ENCODE assay signal across 8 cellular contexts in the genomic region with DNA sequence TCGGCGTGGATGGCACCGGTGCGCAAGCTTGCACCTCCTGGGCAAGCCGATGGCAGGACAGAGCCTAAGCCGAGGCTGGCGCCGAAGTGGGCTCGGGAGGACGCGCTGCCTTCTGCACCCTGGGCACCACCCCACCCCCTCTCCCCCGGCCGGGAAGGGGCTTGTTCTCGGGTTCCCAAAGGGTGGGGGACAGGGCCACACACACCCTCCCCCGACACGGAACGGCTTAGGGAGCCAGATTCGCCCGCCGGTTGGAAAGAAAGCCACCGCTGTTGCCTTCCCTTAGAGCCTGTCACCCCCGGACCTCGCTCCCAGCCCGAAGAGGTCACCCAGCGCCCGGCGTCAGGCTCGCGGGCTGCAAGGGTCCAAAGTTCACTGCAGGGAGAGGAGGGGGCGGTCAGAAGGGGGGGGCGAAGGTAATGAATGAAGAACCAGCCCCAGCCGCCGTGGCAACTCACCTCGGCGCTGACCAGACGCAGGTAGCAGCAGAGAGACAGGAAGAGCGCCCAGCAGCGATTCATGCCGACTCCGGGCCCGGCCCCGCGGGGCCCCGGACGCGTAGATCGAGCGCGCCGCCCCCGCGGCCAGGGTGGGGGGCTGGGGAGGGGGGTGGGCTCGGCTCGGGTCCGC. TPM values are rescaled to one million over a fixed set of nuclear protein-coding genes. Genes with fewer than 3 reads are reported as not detected.
A peak's percentile ranks its signal among the peaks of the same experiment; 100 is the strongest.
DNase-seq lines count a peak whose midpoint lies in the region; ATAC-seq, FAIRE-seq and TF ChIP-seq lines count a peak whose summit lies in the region.

No MANE protein-coding gene starts in this region.

- intact Hi-C loops in Right ventricle myocardium superior (cut with DNase I) = no loop called here
- intact Hi-C loops in cardiac septum (cut with DNase I) = loop anchor here (2.0 kb wide), 1 partner anchor 39 kb away; no protein-coding TSS in a partner anchor
- intact Hi-C loops in mammary epithelial cell (cut with micrococcal nuclease) = loop anchor here (1.0 to 2.0 kb wide), 3 partner anchors 37 to 72 kb away; no protein-coding TSS in a partner anchor

- dilution Hi-C loops in mammary epithelial cell (cut with HindIII; ENCODE audit: low sequenced_read_pairs) = loop anchor here (25.0 kb wide), 1 partner anchor 269 kb away; a partner anchor contains a TSS

- H4K20me1 ChIP-seq in mammary epithelial cell (ENCODE audit: insufficient read depth, low read length) = no peaks in the 10 kb centered on the region

- H3K79me2 ChIP-seq in mammary epithelial cell (ENCODE audit: insufficient read depth, low read length) = peaks cover 41% of the 10 kb centered on the region

- H2BK12ac ChIP-seq in mesenchymal stem cell (ENCODE audit: low read length in 2 of 2) = peak overlapping the region in 1 of 2 experiments; percentile 51

- FAIRE-seq in urothelium cell line (lab: Jason Lieb, UNC) = no peak

- H2BK120ac ChIP-seq in mesenchymal stem cell (ENCODE audit: low read depth, low read length) = peak overlapping the region; percentile 22

- no peaks in the 10 kb centered on the region for H3K9me3 ChIP-seq in mammary epithelial cell (replicated peaks; ENCODE audit: insufficient read depth, low read length)
- no peaks in the 10 kb centered on the region for H3K9me3 ChIP-seq in mesenchymal stem cell (ENCODE audit: control insufficient read depth, low read length)

- TF ChIP-seq CTCF in mammary epithelial cell (conservative IDR thresholded peaks at IDR 0.05 in 1 of 2, IDR thresholded peaks at IDR 0.05 in 1 of 2; ENCODE audit: extremely low read depth in 1 of 2, insufficient read depth in 1 of 2, low read depth in 1 of 2, low read length in 2 of 2) = no peak

- peak overlapping the region; percentile 93 for H3K4me2 ChIP-seq in mammary epithelial cell (ENCODE audit: insufficient read depth, low read depth, low read length)
- H3K4me2 ChIP-seq in mesenchymal stem cell (ENCODE audit: low read length, poor library complexity, severe bottlenecking) = peak overlapping the region; percentile 84

- H3K4me3 ChIP-seq in mammary epithelial cell (replicated peaks in 1 of 3; ENCODE audit: insufficient read depth in 1 of 3, low read depth in 2 of 3, low read length in 3 of 3) = peak overlapping the region; percentile 63 to 74 (median 70)
- H3K4me3 ChIP-seq in mesenchymal stem cell (ENCODE audit: insufficient read depth in 1 of 2, low read depth in 1 of 2, low read length in 2 of 2) = peak overlapping the region in 1 of 2 experiments; percentile 77

- H3K27me3 ChIP-seq in mammary epithelial cell (ENCODE audit: insufficient read depth, low read length) = no peaks in the 10 kb centered on the region
- peaks cover 0 to 76% of the 10 kb centered on the region in 2 experiments for H3K27me3 ChIP-seq in mesenchymal stem cell (ENCODE audit: control insufficient read depth in 1 of 2, insufficient read depth in 1 of 2, low read length in 2 of 2)

- no TSS peak for BruUV-seq in mammary epithelial cell (replicated peaks; lab: Mats Ljungman, UMichigan)

- CTCF ChIA-PET in mammary epithelial cell (lab: Charles Lee; ENCODE audit: low non-redundant PET) = no interaction called here

- H3K23ac ChIP-seq in mesenchymal stem cell (ENCODE audit: low read length in 2 of 2) = peak overlapping the region in 1 of 2 experiments; percentile 6

- H3K79me1 ChIP-seq in mesenchymal stem cell (replicated peaks; ENCODE audit: low read length, poor library complexity, severe bottlenecking) = peaks cover 10% of the 10 kb centered on the region

- H2BK5ac ChIP-seq in mesenchymal stem cell (ENCODE audit: low read depth, low read length, poor library complexity, severe bottlenecking) = peak overlapping the region; percentile 51

- DNase-seq in Right ventricle myocardium superior = no peak
- DNase-seq in cardiac septum (ENCODE audit: low spot score) = no peak
- DNase-seq in mammary epithelial cell = peak; percentile 56
- DNase-seq in mesenchymal stem cell = peak; percentile 40
- DNase-seq in urothelium cell line (ENCODE audit: low spot score) = peak; percentile 58
- DNase-seq in NCI-H2107 (lab: John Stamatoyannopoulos, UW) = no peak

- no peak overlapping the region for H4K91ac ChIP-seq in mesenchymal stem cell (ENCODE audit: low read length)

- H3K4ac ChIP-seq in mesenchymal stem cell (ENCODE audit: low read depth in 1 of 2, low read length in 2 of 2) = no peak overlapping the region

- no peak overlapping the region for H2AK5ac ChIP-seq in mesenchymal stem cell (ENCODE audit: low read length, severe bottlenecking)

- H3K9ac ChIP-seq in mammary epithelial cell (ENCODE audit: insufficient read depth, low read length) = peak overlapping the region; percentile 52
- no peak overlapping the region for H3K9ac ChIP-seq in mesenchymal stem cell (ENCODE audit: low read length)

- H3K14ac ChIP-seq in mesenchymal stem cell (ENCODE audit: low read length in 2 of 2) = no peak overlapping the region

- H3K4me1 ChIP-seq in mammary epithelial cell (ENCODE audit: insufficient read depth, low read length) = peaks cover 37% of the 10 kb centered on the region
- H3K4me1 ChIP-seq in mesenchymal stem cell (ENCODE audit: control insufficient read depth, insufficient read depth, low read depth, low read length) = peaks cover 39% of the 10 kb centered on the region

- H2BK15ac ChIP-seq in mesenchymal stem cell (ENCODE audit: low read depth, poor library complexity, severe bottlenecking) = peak overlapping the region; percentile 44

- ATAC-seq in Right ventricle myocardium superior (ENCODE audit: poor library complexity) = peak; percentile 3
- no peak for ATAC-seq in HG02763 (IDR thresholded peaks at IDR 0.05; ENCODE audit: unreplicated experiment)
- ATAC-seq in HG03521 (IDR thresholded peaks at IDR 0.05; ENCODE audit: unreplicated experiment) = no peak

- H3K18ac ChIP-seq in mesenchymal stem cell (ENCODE audit: low read depth in 1 of 2, low read length in 2 of 2) = peak overlapping the region; percentile 19 to 52

- peak overlapping the region; percentile 39 for H3K27ac ChIP-seq in mammary epithelial cell (ENCODE audit: insufficient read depth, low read depth, low read length)
- peak overlapping the region; percentile 17 for H3K27ac ChIP-seq in mesenchymal stem cell (ENCODE audit: low read length, poor library complexity, severe bottlenecking)

- 0% methylated on average over 12 of the region's 55 CpGs for WGBS in mammary epithelial cell (ENCODE audit: low coverage, missing lambda C conversion rate)
- WGBS in mesenchymal stem cell = 1% methylated on average over 50 of the region's 55 CpGs

- peak overlapping the region; percentile 76 for H2AFZ ChIP-seq in mammary epithelial cell (ENCODE audit: low read depth, low read length)
- H2AFZ ChIP-seq in mesenchymal stem cell (ENCODE audit: low read depth, low read length) = no peak overlapping the region

- H3K36me3 ChIP-seq in mammary epithelial cell (ENCODE audit: insufficient read depth, low read length) (no peaks in the 10 kb centered on the region), mesenchymal stem cell (ENCODE audit: control insufficient read depth in 1 of 2, insufficient read depth in 2 of 2, low read depth in 1 of 2, low read length in 2 of 2) (peaks cover 0 to 20% of the 10 kb centered on the region in 2 experiments)

- H4K8ac ChIP-seq in mesenchymal stem cell (ENCODE audit: low read length) = no peak overlapping the region

- in situ Hi-C loops in mammary epithelial cell (cut with MboI; ENCODE audit: low sequenced_read_pairs in 2 of 2) = no loop called here

RNA-seq across cellular contexts. Expression of a gene that starts 1.2 kb away (rescaled TPM):
- total RNA-seq in Right ventricle myocardium superior (16.2 TPM), cardiac septum (21.2 TPM), mammary epithelial cell (10 to 100 TPM; 11.2 to 29.2 TPM)
- 9.1 TPM for polyA plus RNA-seq in mammary epithelial cell
- 32.0 TPM for polyA minus RNA-seq in mammary epithelial cell
- polyA plus RNA-seq in mesenchymal stem cell (2013, experiment 1 of 2) = 3.4 TPM
- 3.6 TPM for polyA plus RNA-seq in mesenchymal stem cell (2013, experiment 2 of 2)

Comparison
In these comparisons a context has a peak if more than half of its experiments do, and no peak if none do; other contexts are left out.
1. DNase-seq: peak in mammary epithelial cell (single experiment), mesenchymal stem cell (single experiment) and urothelium cell line (single experiment); none in Right ventricle myocardium superior (single experiment), cardiac septum (single experiment) and NCI-H2107 (single experiment).